In genomic region chr16:15857779-15858560, GRCh38 we compare ENCODE assay signal across 8 cellular contexts. TPM values are rescaled to one million over a fixed set of nuclear protein-coding genes. Genes with fewer than 3 reads are reported as not detected.
DNase-seq lines count a peak whose midpoint lies in the region; ATAC-seq and TF ChIP-seq lines count a peak whose summit lies in the region.
"Had no signal": no experiment of that assay in that cellular context is flagged by ENCODE, and none has a peak within 500 bp of the region (broad histone marks: within the 10 kb centered on the region; RNA-seq: fewer than 3 reads in every experiment).

No MANE protein-coding gene starts in this region.

- DNase-seq in HFF-Myc (ENCODE audit: extremely low read depth, low read depth), result no peak
- DNase-seq in amniotic stem cell (lab: John Stamatoyannopoulos, UW), result peak; percentile 4
- peak; percentile 11 for DNase-seq in smooth muscle cell (lab: John Stamatoyannopoulos, UW; ENCODE audit: unreplicated experiment)
- no peak for DNase-seq in GM19240 (ENCODE audit: insufficient read length, low spot score)

- H3K27ac ChIP-seq in smooth muscle cell (ENCODE audit: low read depth), result no peak overlapping the region

- TF ChIP-seq CTCF in HFF-Myc (IDR thresholded peaks at IDR 0.05; ENCODE audit: low read depth, low read length, missing control alignments) (no peak), smooth muscle cell (IDR thresholded peaks at IDR 0.05; ENCODE audit: borderline replicate concordance, insufficient read depth, poor library complexity, severe bottlenecking) (no peak)

- 3% methylated on average over 44 of the region's 55 CpGs for WGBS in smooth muscle cell (ENCODE audit: low lambda C conversion rate)

- H3K4me1 ChIP-seq in smooth muscle cell (ENCODE audit: low read depth), result peaks cover 6% of the 10 kb centered on the region

- peaks cover 51% of the 10 kb centered on the region for H3K27me3 ChIP-seq in smooth muscle cell (ENCODE audit: low read depth)

- H3K9me3 ChIP-seq in smooth muscle cell (replicated peaks; ENCODE audit: low read depth), result no peaks in the 10 kb centered on the region

- H3K79me2 ChIP-seq in smooth muscle cell (ENCODE audit: low read depth), result no peaks in the 10 kb centered on the region

- ATAC-seq in GM21723 (IDR thresholded peaks at IDR 0.05; ENCODE audit: unreplicated experiment), result no peak
- no peak for ATAC-seq in GM21825 (IDR thresholded peaks at IDR 0.05; ENCODE audit: unreplicated experiment)

- H3K4me2 ChIP-seq in smooth muscle cell, result peak overlapping the region; percentile 82

- no peaks in the 10 kb centered on the region for H3F3A ChIP-seq in smooth muscle cell (ENCODE audit: low read depth)

- no peaks in the 10 kb centered on the region for H3K36me3 ChIP-seq in smooth muscle cell (ENCODE audit: low read depth)

- H3K4me3 ChIP-seq in HFF-Myc (replicated peaks; ENCODE audit: low read depth, low read length), result peak overlapping the region; percentile 19
- peak overlapping the region; percentile 61 for H3K4me3 ChIP-seq in iPS-11a (ENCODE audit: low read depth, low read length)
- peak overlapping the region; percentile 46 for H3K4me3 ChIP-seq in smooth muscle cell

- no peaks in the 10 kb centered on the region for H4K20me1 ChIP-seq in smooth muscle cell (ENCODE audit: low read depth)

- no peak overlapping the region for H3K9ac ChIP-seq in smooth muscle cell (ENCODE audit: low read depth)

- H2AFZ ChIP-seq in smooth muscle cell (ENCODE audit: low read depth), result peak overlapping the region; percentile 43

RNA-seq across cellular contexts. Expression of gene MYH11, which starts 1.1 kb away (rescaled TPM):
- not detected in 2 replicates for total RNA-seq in smooth muscle cell
- 0.27 and 0.58 TPM in 2 replicates for polyA plus RNA-seq in smooth muscle cell
- total RNA-seq: T-helper 1 cell treated with Interleukin-12 subunit alpha and Interleukin-12 subunit beta and Interleukin-4 antibody, amounts not matched to agents 30 ng/mL and 1 ng/mL, for 36 hours had no signal

RNA-seq across cellular contexts. Expression of gene CEP20, which starts 30.4 kb away (rescaled TPM):
- 38.4 and 64.1 TPM in 2 replicates for total RNA-seq in smooth muscle cell
- 29.0 and 30.5 TPM in 2 replicates for polyA plus RNA-seq in smooth muscle cell

Comparison
In these comparisons a context has a peak if more than half of its experiments do, and no peak if none do; other contexts are left out.
1. DNase-seq: peak in amniotic stem cell (single experiment) and smooth muscle cell (single experiment); none in HFF-Myc (single experiment) and GM19240 (single experiment).
2. Peak in every context shown above with its lines, with median percentiles within 50 percentile points of each other: H3K4me3 ChIP-seq.